Comparison of ENCODE assay signal across 10 cellular contexts in genomic region chr3:111864821-111865656, GRCh38. TPM values are rescaled to one million over a fixed set of nuclear protein-coding genes. Genes with fewer than 3 reads are reported as not detected.
DNase-seq lines count a peak whose midpoint lies in the region; ATAC-seq and TF ChIP-seq lines count a peak whose summit lies in the region.
"Had no signal": no experiment of that assay in that cellular context is flagged by ENCODE, and none has a peak within 500 bp of the region (broad histone marks: within the 10 kb centered on the region; RNA-seq: fewer than 3 reads in every experiment).

No MANE protein-coding gene starts in this region.

- H3K4ac ChIP-seq in mesenchymal stem cell (ENCODE audit: low read depth in 1 of 2, low read length in 2 of 2): no peak overlapping the region

- peak overlapping the region; percentile 99 for H3K9ac ChIP-seq in mesenchymal stem cell (ENCODE audit: low read length)

- H3K27me3 ChIP-seq in mesenchymal stem cell (ENCODE audit: control insufficient read depth in 1 of 2, insufficient read depth in 1 of 2, low read length in 2 of 2) (no peaks in the 10 kb centered on the region), uterus (no peaks in the 10 kb centered on the region)
- no peaks in the 10 kb centered on the region for H3K27me3 ChIP-seq in effector memory CD4-positive, alpha-beta T cell (replicated peaks; ENCODE audit: control insufficient read depth, insufficient read depth, low read length, poor library complexity, severe bottlenecking)

- H3K4me1 Mint-ChIP-seq in chondrocyte (ENCODE audit: low read depth): peaks cover 85% of the 10 kb centered on the region
- H3K4me1 Mint-ChIP-seq in T-helper 17 cell: peaks cover 16% of the 10 kb centered on the region
- H3K4me1 Mint-ChIP-seq in stimulated activated effector memory CD8-positive, alpha-beta T cell treated with anti-CD3 and anti-CD28 coated beads, Interleukin-12 subunit alpha, Interleukin-12 subunit beta, amount 100 ng/mL, for 72 hours: peaks cover 23% of the 10 kb centered on the region

- peak overlapping the region; percentile 62 for H3K4me2 ChIP-seq in mesenchymal stem cell (ENCODE audit: low read length, poor library complexity, severe bottlenecking)

- H2BK120ac ChIP-seq in mesenchymal stem cell (ENCODE audit: low read depth, low read length): no peak overlapping the region

- no peak overlapping the region for H2AK5ac ChIP-seq in mesenchymal stem cell (ENCODE audit: low read length, severe bottlenecking)

- H3K36me3 Mint-ChIP-seq in chondrocyte (ENCODE audit: low read depth): peaks cover 8% of the 10 kb centered on the region
- H3K36me3 Mint-ChIP-seq in T-helper 17 cell (ENCODE audit: low read depth): no peaks in the 10 kb centered on the region
- H3K36me3 Mint-ChIP-seq in stimulated activated effector memory CD8-positive, alpha-beta T cell treated with anti-CD3 and anti-CD28 coated beads, Interleukin-12 subunit alpha, Interleukin-12 subunit beta, amount 100 ng/mL, for 72 hours: no peaks in the 10 kb centered on the region

- H3K9me3 ChIP-seq in mesenchymal stem cell (ENCODE audit: control insufficient read depth, low read length) (no peaks in the 10 kb centered on the region), uterus (no peaks in the 10 kb centered on the region), T-helper 17 cell (ENCODE audit: control insufficient read depth, low read length, poor library complexity, severe bottlenecking) (no peaks in the 10 kb centered on the region)
- no peaks in the 10 kb centered on the region for H3K9me3 ChIP-seq in effector memory CD4-positive, alpha-beta T cell (ENCODE audit: control insufficient read depth, low read length)
- H3K9me3 ChIP-seq: neutrophil had no signal

- 38% methylated on average over 6 of the region's 6 CpGs for WGBS in mesenchymal stem cell

- no peaks in the 10 kb centered on the region for H3K9me3 Mint-ChIP-seq in chondrocyte (ENCODE audit: low read depth)
- no peaks in the 10 kb centered on the region for H3K9me3 Mint-ChIP-seq in stimulated activated effector memory CD8-positive, alpha-beta T cell treated with anti-CD3 and anti-CD28 coated beads, Interleukin-12 subunit alpha, Interleukin-12 subunit beta, amount 100 ng/mL, for 72 hours
- H3K9me3 Mint-ChIP-seq: activated T-cell treated with anti-CD3 and anti-CD28 coated beads, Interleukin-2, amount 50 U/mL, for 24 hours had no signal

- H3K4me3 ChIP-seq in mesenchymal stem cell (ENCODE audit: insufficient read depth in 1 of 2, low read depth in 1 of 2, low read length in 2 of 2) (peak overlapping the region in 1 of 2 experiments; percentile 44), uterus (no peak overlapping the region)
- H3K4me3 ChIP-seq in effector memory CD4-positive, alpha-beta T cell (ENCODE audit: insufficient read depth, low read depth, low read length, poor library complexity, severe bottlenecking): no peak overlapping the region

- no peak overlapping the region for H4K91ac ChIP-seq in mesenchymal stem cell (ENCODE audit: low read length)

- no peak overlapping the region for H3K18ac ChIP-seq in mesenchymal stem cell (ENCODE audit: low read depth in 1 of 2, low read length in 2 of 2)

- peaks cover 15% of the 10 kb centered on the region for H3K4me1 ChIP-seq in mesenchymal stem cell (ENCODE audit: control insufficient read depth, insufficient read depth, low read depth, low read length)
- peaks cover 0 to 4% of the 10 kb centered on the region in 2 donors for H3K4me1 ChIP-seq in uterus
- peaks cover 7% of the 10 kb centered on the region for H3K4me1 ChIP-seq in effector memory CD4-positive, alpha-beta T cell (ENCODE audit: control insufficient read depth, insufficient read depth, low read length, poor library complexity, severe bottlenecking)

- no peak overlapping the region for H2AFZ ChIP-seq in mesenchymal stem cell (ENCODE audit: low read depth, low read length)

- intact Hi-C loops in uterus (cut with DNase I; ENCODE audit: low total_unique reads): no loop called here

- H3K79me1 ChIP-seq in mesenchymal stem cell (replicated peaks; ENCODE audit: low read length, poor library complexity, severe bottlenecking): peaks cover 5% of the 10 kb centered on the region

- H4K8ac ChIP-seq in mesenchymal stem cell (ENCODE audit: low read length): no peak overlapping the region

- H2BK15ac ChIP-seq in mesenchymal stem cell (ENCODE audit: low read depth, poor library complexity, severe bottlenecking): no peak overlapping the region

- no peak overlapping the region for H2BK12ac ChIP-seq in mesenchymal stem cell (ENCODE audit: low read length in 2 of 2)

- no peak overlapping the region for H3K23ac ChIP-seq in mesenchymal stem cell (ENCODE audit: low read length in 2 of 2)

- H3K14ac ChIP-seq in mesenchymal stem cell (ENCODE audit: low read length in 2 of 2): no peak overlapping the region

- H3K27ac Mint-ChIP-seq in chondrocyte (ENCODE audit: unreplicated experiment): peak overlapping the region; percentile 94
- H3K27ac Mint-ChIP-seq in T-helper 17 cell: no peak overlapping the region
- H3K27ac Mint-ChIP-seq in stimulated activated effector memory CD8-positive, alpha-beta T cell treated with anti-CD3 and anti-CD28 coated beads, Interleukin-12 subunit alpha, Interleukin-12 subunit beta, amount 100 ng/mL, for 72 hours: no peak overlapping the region
- H3K27ac Mint-ChIP-seq: activated T-cell treated with anti-CD3 and anti-CD28 coated beads, Interleukin-2, amount 50 U/mL, for 24 hours had no signal

- H3K36me3 ChIP-seq in mesenchymal stem cell (ENCODE audit: control insufficient read depth in 1 of 2, insufficient read depth in 2 of 2, low read depth in 1 of 2, low read length in 2 of 2) (peaks cover 0 to 11% of the 10 kb centered on the region in 2 experiments), uterus (no peaks in the 10 kb centered on the region)
- no peaks in the 10 kb centered on the region for H3K36me3 ChIP-seq in effector memory CD4-positive, alpha-beta T cell (ENCODE audit: control insufficient read depth, insufficient read depth, low read length)
- H3K36me3 ChIP-seq: neutrophil had no signal

- H3K4me3 Mint-ChIP-seq in chondrocyte (ENCODE audit: unreplicated experiment): peak overlapping the region; percentile 99
- H3K4me3 Mint-ChIP-seq in T-helper 17 cell: no peak overlapping the region
- no peak overlapping the region for H3K4me3 Mint-ChIP-seq in stimulated activated effector memory CD8-positive, alpha-beta T cell treated with anti-CD3 and anti-CD28 coated beads, Interleukin-12 subunit alpha, Interleukin-12 subunit beta, amount 100 ng/mL, for 72 hours
- H3K4me3 Mint-ChIP-seq: activated T-cell treated with anti-CD3 and anti-CD28 coated beads, Interleukin-2, amount 50 U/mL, for 24 hours had no signal

- peak overlapping the region; percentile 98 for H3K27ac ChIP-seq in mesenchymal stem cell (ENCODE audit: low read length, poor library complexity, severe bottlenecking)
- H3K27ac ChIP-seq in uterus: peak overlapping the region; percentile 96 to 97
- no peak overlapping the region for H3K27ac ChIP-seq in effector memory CD4-positive, alpha-beta T cell (ENCODE audit: insufficient read depth, low read length, poor library complexity, severe bottlenecking)
- H3K27ac ChIP-seq: neutrophil had no signal

- ATAC-seq in T-helper 17 cell: no peak
- no peak for ATAC-seq in stimulated activated effector memory CD8-positive, alpha-beta T cell treated with anti-CD3 and anti-CD28 coated beads, Interleukin-12 subunit alpha, Interleukin-12 subunit beta, amount 100 ng/mL, for 72 hours

- H2BK5ac ChIP-seq in mesenchymal stem cell (ENCODE audit: low read depth, low read length, poor library complexity, severe bottlenecking): peak overlapping the region; percentile 74

- no peaks in the 10 kb centered on the region for H3K27me3 Mint-ChIP-seq in chondrocyte (ENCODE audit: low read depth)
- peaks cover 13% of the 10 kb centered on the region for H3K27me3 Mint-ChIP-seq in T-helper 17 cell

- TF ChIP-seq CTCF in chondrocyte (IDR thresholded peaks at IDR 0.05) (peak; percentile 79), uterus (IDR thresholded peaks at IDR 0.05) (peak in 2 of 4 experiments; percentile 3 to 18)

- DNase-seq in LHCN-M2 (ENCODE audit: low read depth): peak; percentile 55
- no peak for DNase-seq in chondrocyte (ENCODE audit: low spot score)
- peak; percentile 88 for DNase-seq in mesenchymal stem cell
- peak in 1 of 2 donors; percentile 24 for DNase-seq in uterus
- DNase-seq in effector memory CD4-positive, alpha-beta T cell: no peak
- no peak for DNase-seq in T-helper 17 cell
- no peak for DNase-seq in stimulated activated effector memory CD8-positive, alpha-beta T cell treated with anti-CD3 and anti-CD28 coated beads, Interleukin-12 subunit alpha, Interleukin-12 subunit beta, amount 100 ng/mL, for 72 hours (ENCODE audit: low spot score in 2 of 2)
- DNase-seq: activated T-cell treated with anti-CD3 and anti-CD28 coated beads, Interleukin-2, amount 50 U/mL, for 24 hours; NCI-H187 treated with DMSO at 0.1 percent for 48 hours had no signal

- TF ChIP-seq POLR2A in uterus (IDR thresholded peaks at IDR 0.05): no peak

RNA-seq across cellular contexts. Expression of gene PHLDB2, which starts 6.0 kb away (rescaled TPM):
- total RNA-seq in LHCN-M2 (2014; rRNA removed) (21.7 and 23.7 TPM in 2 replicates), chondrocyte (70.3 to 138 TPM (median 133 TPM) in 3 replicates), uterus (100 to 1,000 TPM in 1 of 4 donors, 10 to 100 TPM in 3; 56.9 to 108 (median 68.7) TPM), T-helper 17 cell (10 to 100 TPM; 24.4 to 28.0 TPM)
- 10.2 TPM for polyA plus RNA-seq in LHCN-M2 (2012)
- 17.0 TPM for polyA plus RNA-seq in mesenchymal stem cell (2013, experiment 1 of 2)
- 17.5 TPM for polyA plus RNA-seq in mesenchymal stem cell (2013, experiment 2 of 2)

Comparison
In these comparisons a context has a peak if more than half of its experiments do, and no peak if none do; other contexts are left out.
1. DNase-seq: peak in LHCN-M2 (single experiment) and mesenchymal stem cell (single experiment); none in chondrocyte (single experiment), effector memory CD4-positive, alpha-beta T cell (0 of 3), T-helper 17 cell (0 of 3) and stimulated activated effector memory CD8-positive, alpha-beta T cell treated with anti-CD3 and anti-CD28 coated beads, Interleukin-12 subunit alpha, Interleukin-12 subunit beta, amount 100 ng/mL, for 72 hours (0 of 2).